In the genomic region with DNA sequence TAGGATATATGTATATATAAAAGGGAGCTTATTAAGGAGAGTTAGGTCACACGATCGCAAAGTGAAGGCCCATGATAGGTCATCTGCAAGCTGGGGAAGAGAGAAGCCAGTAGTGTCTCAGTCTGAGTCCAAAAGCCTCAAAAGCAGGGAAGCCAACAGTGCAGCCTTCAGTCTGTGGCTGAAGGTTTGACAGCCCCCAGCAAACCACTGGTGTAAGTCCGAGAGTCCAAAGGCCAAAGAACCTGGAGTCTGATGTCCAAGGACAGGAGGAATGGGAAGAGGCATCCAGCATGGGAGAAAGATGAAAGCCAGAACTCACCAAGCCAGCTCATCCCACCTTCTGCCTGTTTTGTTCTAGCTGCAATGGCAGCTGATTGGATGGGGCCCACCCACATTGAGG, we compare ENCODE assay signal across 30 cellular contexts.
"Had no signal": no experiment of that assay in that cellular context is flagged by ENCODE, and none has a peak within 500 bp of the region (broad histone marks: within the 10 kb centered on the region; RNA-seq: fewer than 3 reads in every experiment).

No MANE protein-coding gene starts in this region.

- H3K27me3 ChIP-seq: adrenal gland, ascending aorta, body of pancreas, brain microvascular endothelial cell, breast epithelium, cardiac muscle cell had no signal

- H3K27ac ChIP-seq: adrenal gland, ascending aorta, body of pancreas, brain microvascular endothelial cell, breast epithelium, cardiac muscle cell had no signal

- H3K4me1 ChIP-seq: adrenal gland, ascending aorta, body of pancreas, breast epithelium had no signal

- DNase-seq: activated effector memory CD4-positive, alpha-beta T cell treated with anti-CD3 and anti-CD28 coated beads, Interleukin-2, amount 50 U/mL, for 16 hours; activated effector memory CD4-positive, alpha-beta T cell treated with Interleukin-2 at 50 U/mL for 16 hours; activated gamma-delta T cell; activated gamma-delta T cell treated with Interleukin-2 at 50 U/mL for 16 hours; activated naive CD4-positive, alpha-beta T cell; activated naive CD4-positive, alpha-beta T cell treated with anti-CD3 and anti-CD28 coated beads for 36 hours; activated naive CD4-positive, alpha-beta T cell treated with anti-CD3 and anti-CD28 coated beads, Interleukin-2, amount 10 ng/mL, durations not matched to agents 7 days and 5 days; activated naive CD4-positive, alpha-beta T cell treated with anti-CD3 and anti-CD28 coated beads, Interleukin-2, amount 50 U/mL, for 16 hours; activated naive CD4-positive, alpha-beta T cell treated with Interleukin-2 at 50 U/mL for 16 hours; activated naive CD8-positive, alpha-beta T cell treated with anti-CD3 and anti-CD28 coated beads for 36 hours; activated naive CD8-positive, alpha-beta T cell treated with anti-CD3 and anti-CD28 coated beads, Interleukin-2, amount 10 ng/mL, durations not matched to agents 7 days and 5 days; activated naive CD8-positive, alpha-beta T cell treated with anti-CD3 and anti-CD28 coated beads, Interleukin-2, amount 50 U/mL, for 24 hours; activated T-cell treated with anti-CD3 and anti-CD28 coated beads, Interleukin-2, amount 50 U/mL, for 1 hour; activated T-cell treated with anti-CD3 and anti-CD28 coated beads, Interleukin-2, amount 50 U/mL, for 24 hours; activated T-cell treated with anti-CD3 and anti-CD28 coated beads, Interleukin-2, amount 50 U/mL, for 4 hours; activated T-cell treated with anti-CD3 and anti-CD28 coated beads, Interleukin-2, amount 50 U/mL, for 48 hours; activated T-cell treated with anti-CD3 and anti-CD28 coated beads, Interleukin-2, amount 50 U/mL, for 72 hours; adrenal gland; amniotic stem cell; amygdala; anterior cingulate cortex; aorta; body of pancreas; brain microvascular endothelial cell; caudate nucleus; central memory CD4-positive, alpha-beta T cell; cerebellar nuclear complex had no signal

- H3K36me3 ChIP-seq: adrenal gland, ascending aorta, brain microvascular endothelial cell, breast epithelium, cardiac muscle cell had no signal

- H3K4me3 ChIP-seq: adrenal gland, ascending aorta, body of pancreas, breast epithelium, cardiac muscle cell had no signal

- H3K9me3 ChIP-seq: adrenal gland, ascending aorta, body of pancreas, breast epithelium had no signal
